In genomic region chr7:43729214-43729923, GRCh38 we compare ENCODE assay signal across 8 cellular contexts. TPM values are rescaled to one million over a fixed set of nuclear protein-coding genes. Genes with fewer than 3 reads are reported as not detected.
A peak's percentile ranks its signal among the peaks of the same experiment; 100 is the strongest.
DNase-seq lines count a peak whose midpoint lies in the region; ATAC-seq and TF ChIP-seq lines count a peak whose summit lies in the region.

Gene COA1, minus strand, starts transcription at chr7:43729523. Its CDS starts 80,909 bp downstream, at chr7:43648614.

- H3K27ac Mint-ChIP-seq in activated CD4-positive, alpha-beta T cell treated with anti-CD3 and anti-CD28 coated beads for 36 hours: peak within 1 kb of the TSS; percentile 91

- intact Hi-C loops in activated CD4-positive, alpha-beta T cell treated with anti-CD3 and anti-CD28 coated beads for 36 hours (cut with DNase I, micrococcal nuclease): loop anchor here (1.0 to 10.0 kb wide), 9 partner anchors 27 to 797 kb away; partner anchors contain the start of genes MRPL32 (in 2 of the 2), PSMA2 (in 2 of the 2), STK17A (in 2 of the 2) and BLVRA (in 1 of the 2)

- H3K4me3 Mint-ChIP-seq in activated CD4-positive, alpha-beta T cell treated with anti-CD3 and anti-CD28 coated beads for 36 hours: peak within 1 kb of the TSS; percentile 90

- peak; percentile 88 for ATAC-seq in HG03439 (IDR thresholded peaks at IDR 0.05; ENCODE audit: unreplicated experiment)
- peak; percentile 94 for ATAC-seq in activated CD4-positive, alpha-beta T cell treated with anti-CD3 and anti-CD28 coated beads for 36 hours

- CTCF ChIA-PET in BJ (lab: Yijun Ruan, JAX): interaction anchor here (0.6 to 5.3 kb wide), 7 partner anchors 9 to 147 kb away, joined by 3 to 35 read pairs (median 4); partner anchors contain the start of gene STK17A
- CTCF ChIA-PET in activated CD4-positive, alpha-beta T cell treated with anti-CD3 and anti-CD28 coated beads for 36 hours (lab: Charles Lee): interaction anchor here (0.5 to 3.4 kb wide), 10 partner anchors 9 to 213 kb away, joined by 3 to 43 read pairs (median 3); partner anchors contain the start of gene STK17A

- H3K9me3 Mint-ChIP-seq in activated CD4-positive, alpha-beta T cell treated with anti-CD3 and anti-CD28 coated beads for 36 hours (ENCODE audit: low read depth): no peaks in the 10 kb centered on the region

- TF ChIP-seq CTCF in BJ (IDR thresholded peaks at IDR 0.05; ENCODE audit: insufficient read depth, low read depth, low read length) (peak; percentile 19; the same call in 1 of the 2 replicates), choroid plexus epithelial cell (conservative IDR thresholded peaks at IDR 0.05; ENCODE audit: low read depth, low read length) (peak; percentile 43)

- DNase-seq in BJ (ENCODE audit: low read depth): peak; percentile 53
- peak; percentile 56 for DNase-seq in GM19238 (ENCODE audit: insufficient read length, low spot score)
- DNase-seq in NCI-H510A treated with DMSO at 0.1 percent for 48 hours (lab: John Stamatoyannopoulos, UW): peak; percentile 76
- DNase-seq in activated CD4-positive, alpha-beta T cell treated with anti-CD3 and anti-CD28 coated beads for 36 hours: peak; percentile 89
- peak; percentile 95 for DNase-seq in choroid plexus epithelial cell (ENCODE audit: low read depth)
- DNase-seq in kidney glomerular epithelial cell (lab: John Stamatoyannopoulos, UW): peak; percentile 92
- peak; percentile 69 to 74 for DNase-seq in stimulated activated CD4-positive, alpha-beta T cell treated with anti-CD3 and anti-CD28 coated beads, Interleukin-15, amount 100 ng/mL, for 48 hours (ENCODE audit: low read depth in 2 of 2)

- H3K4me1 Mint-ChIP-seq in activated CD4-positive, alpha-beta T cell treated with anti-CD3 and anti-CD28 coated beads for 36 hours: peaks cover 36% of the 10 kb centered on the region

- no peaks in the 10 kb centered on the region for H3K27me3 Mint-ChIP-seq in activated CD4-positive, alpha-beta T cell treated with anti-CD3 and anti-CD28 coated beads for 36 hours

- H3K36me3 Mint-ChIP-seq in activated CD4-positive, alpha-beta T cell treated with anti-CD3 and anti-CD28 coated beads for 36 hours (ENCODE audit: low read depth): peaks cover 16% of the 10 kb centered on the region

- POLR2A ChIA-PET in BJ (lab: Charles Lee): no interaction called here
- POLR2A ChIA-PET in activated CD4-positive, alpha-beta T cell treated with anti-CD3 and anti-CD28 coated beads for 36 hours (lab: Charles Lee): interaction anchor here (0.6 to 1.2 kb wide), 3 partner anchors 14 to 147 kb away, joined by 3 to 4 read pairs (median 4); partner anchors contain the start of gene STK17A

- H3K4me3 ChIP-seq in BJ (ENCODE audit: low read depth, low read length): peak within 1 kb of the TSS; percentile 92
- peak within 1 kb of the TSS; percentile 84 for H3K4me3 ChIP-seq in choroid plexus epithelial cell (ENCODE audit: low read depth, low read length)

- H3K27me3 ChIP-seq in BJ (ENCODE audit: control insufficient read depth, insufficient read depth, low read length): no peaks in the 10 kb centered on the region

- no peaks in the 10 kb centered on the region for H3K36me3 ChIP-seq in BJ (ENCODE audit: control insufficient read depth, insufficient read depth, low read length)

RNA-seq across cellular contexts. Expression of gene COA1, which starts in this region (rescaled TPM):
- 20.2 and 23.4 TPM in 2 replicates for polyA plus RNA-seq in BJ (2011; rRNA removed)
- polyA minus RNA-seq in BJ (2011; rRNA and poly(A)+ RNA removed): 22.3 and 30.2 TPM in 2 replicates
- 10 to 100 TPM; 76.9 to 77.1 TPM for total RNA-seq in activated CD4-positive, alpha-beta T cell treated with anti-CD3 and anti-CD28 coated beads for 36 hours

Comparison
In these comparisons a context has a peak if more than half of its experiments do, and no peak if none do; other contexts are left out.
1. Peak in every context shown above with its lines: DNase-seq, ATAC-seq and H3K4me3 ChIP-seq.